18 cellular contexts compared by ENCODE assay signal in the genomic region with DNA sequence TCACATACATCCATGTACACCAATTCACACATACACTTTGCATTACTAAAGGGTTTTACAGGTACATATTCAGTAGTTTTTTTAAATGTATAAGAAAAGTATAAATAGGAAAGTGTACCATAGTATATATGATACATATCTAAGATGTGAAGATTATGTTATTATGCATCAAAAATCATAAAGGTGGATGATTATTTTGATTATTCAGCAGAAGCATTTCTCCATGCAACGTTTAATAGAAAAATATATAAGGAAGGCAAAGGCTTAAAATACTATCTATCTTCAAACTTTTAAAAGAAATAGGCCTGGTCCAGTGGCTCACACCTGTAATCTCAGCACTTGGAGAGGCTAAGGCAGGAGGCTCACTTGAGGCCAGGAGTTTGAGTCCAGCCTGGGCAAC.
DNase-seq lines count a peak whose midpoint lies in the region; ATAC-seq and TF ChIP-seq lines count a peak whose summit lies in the region.
"Had no signal": no experiment of that assay in that cellular context is flagged by ENCODE, and none has a peak within 500 bp of the region (broad histone marks: within the 10 kb centered on the region; RNA-seq: fewer than 3 reads in every experiment).

No MANE protein-coding gene starts in this region.

- no peaks in the 10 kb centered on the region for H3K27me3 ChIP-seq in spleen (replicated peaks in 1 of 7)
- H3K27me3 ChIP-seq: BLaER1 treated with 17β-estradiol and CSF1 and Interleukin-3, amounts not matched to agents 10 nM and 100 nM had no signal

- no peak for TF ChIP-seq POLR2A in spleen (IDR thresholded peaks at IDR 0.05)

- peaks cover 28% of the 10 kb centered on the region for H3K4me1 Mint-ChIP-seq in activated CD4-positive, alpha-beta T cell treated with anti-CD3 and anti-CD28 coated beads, Interleukin-2, amount 10 ng/mL, durations not matched to agents 7 days and 5 days
- H3K4me1 Mint-ChIP-seq in activated CD4-positive, alpha-beta T cell treated with anti-CD3 and anti-CD28 coated beads, Interleukin-2, amount 10 ng/mL, durations not matched to agents 24 days and 14 days = peaks cover 16% of the 10 kb centered on the region
- peaks cover 30 to 44% (median 43%) of the 10 kb centered on the region in 3 donors for H3K4me1 Mint-ChIP-seq in T-cell
- peaks cover 79% of the 10 kb centered on the region for H3K4me1 Mint-ChIP-seq in dendritic cell treated with granulocyte-macrophage colony-stimulating factor and Interleukin-4, amounts not matched to agents 40 ng/mL and 50 ng/mL, for 4 days (ENCODE audit: low read depth)

- no peaks in the 10 kb centered on the region for H3K36me3 ChIP-seq in spleen
- H3K36me3 ChIP-seq: BLaER1 treated with 17β-estradiol and CSF1 and Interleukin-3, amounts not matched to agents 10 nM and 100 nM; HAP-1 had no signal

- H3K4me3 Mint-ChIP-seq in activated CD4-positive, alpha-beta T cell treated with anti-CD3 and anti-CD28 coated beads, Interleukin-2, amount 10 ng/mL, durations not matched to agents 7 days and 5 days = no peak overlapping the region
- no peak overlapping the region for H3K4me3 Mint-ChIP-seq in activated CD4-positive, alpha-beta T cell treated with anti-CD3 and anti-CD28 coated beads, Interleukin-2, amount 10 ng/mL, durations not matched to agents 24 days and 14 days
- H3K4me3 Mint-ChIP-seq in T-cell = no peak overlapping the region
- H3K4me3 Mint-ChIP-seq in dendritic cell treated with granulocyte-macrophage colony-stimulating factor and Interleukin-4, amounts not matched to agents 40 ng/mL and 50 ng/mL, for 4 days = no peak overlapping the region
- H3K4me3 Mint-ChIP-seq: GM23338 had no signal

- POLR2A ChIA-PET in activated CD4-positive, alpha-beta T cell treated with anti-CD3 and anti-CD28 coated beads, Interleukin-2, amount 10 ng/mL, durations not matched to agents 7 days and 5 days (lab: Charles Lee) = no interaction called here
- POLR2A ChIA-PET in T-cell (lab: Charles Lee) = no interaction called here

- H3K9me3 ChIP-seq in spleen = no peaks in the 10 kb centered on the region
- H3K9me3 ChIP-seq: HAP-1 had no signal

- peak overlapping the region; percentile 97 for H3K27ac Mint-ChIP-seq in activated CD4-positive, alpha-beta T cell treated with anti-CD3 and anti-CD28 coated beads, Interleukin-2, amount 10 ng/mL, durations not matched to agents 7 days and 5 days
- H3K27ac Mint-ChIP-seq in activated CD4-positive, alpha-beta T cell treated with anti-CD3 and anti-CD28 coated beads, Interleukin-2, amount 10 ng/mL, durations not matched to agents 24 days and 14 days = no peak overlapping the region
- peak overlapping the region; percentile 52 to 97 for H3K27ac Mint-ChIP-seq in T-cell
- peak overlapping the region; percentile 82 for H3K27ac Mint-ChIP-seq in dendritic cell treated with granulocyte-macrophage colony-stimulating factor and Interleukin-4, amounts not matched to agents 40 ng/mL and 50 ng/mL, for 4 days
- H3K27ac Mint-ChIP-seq: GM23338 had no signal

- H3K27me3 Mint-ChIP-seq in activated CD4-positive, alpha-beta T cell treated with anti-CD3 and anti-CD28 coated beads, Interleukin-2, amount 10 ng/mL, durations not matched to agents 7 days and 5 days = peaks cover 5% of the 10 kb centered on the region
- peaks cover 15% of the 10 kb centered on the region for H3K27me3 Mint-ChIP-seq in activated CD4-positive, alpha-beta T cell treated with anti-CD3 and anti-CD28 coated beads, Interleukin-2, amount 10 ng/mL, durations not matched to agents 24 days and 14 days
- peaks cover 0 to 2% of the 10 kb centered on the region in 2 donors for H3K27me3 Mint-ChIP-seq in T-cell
- no peaks in the 10 kb centered on the region for H3K27me3 Mint-ChIP-seq in dendritic cell treated with granulocyte-macrophage colony-stimulating factor and Interleukin-4, amounts not matched to agents 40 ng/mL and 50 ng/mL, for 4 days

- TF ChIP-seq CTCF in spleen (IDR thresholded peaks at IDR 0.05 in 8 of 11, conservative IDR thresholded peaks at IDR 0.05 in 3 of 11) = no peak

- CTCF ChIA-PET in activated CD4-positive, alpha-beta T cell treated with anti-CD3 and anti-CD28 coated beads, Interleukin-2, amount 10 ng/mL, durations not matched to agents 7 days and 5 days (lab: Charles Lee) = no interaction called here
- CTCF ChIA-PET in T-cell (lab: Charles Lee) = no interaction called here

- intact Hi-C loops in activated CD4-positive, alpha-beta T cell treated with anti-CD3 and anti-CD28 coated beads, Interleukin-2, amount 10 ng/mL, durations not matched to agents 24 days and 14 days (cut with micrococcal nuclease) = no loop called here
- intact Hi-C loops in dendritic cell treated with granulocyte-macrophage colony-stimulating factor and Interleukin-4, amounts not matched to agents 40 ng/mL and 50 ng/mL, for 4 days (cut with micrococcal nuclease) = no loop called here
- intact Hi-C loops in spleen (cut with DNase I; ENCODE audit: low total_unique reads) = no loop called here

- DNase-seq in activated CD4-positive, alpha-beta T cell treated with anti-CD3 and anti-CD28 coated beads, Interleukin-2, amount 10 ng/mL, durations not matched to agents 7 days and 5 days = no peak
- no peak for DNase-seq in activated CD4-positive, alpha-beta T cell treated with anti-CD3 and anti-CD28 coated beads, Interleukin-2, amount 10 ng/mL, durations not matched to agents 24 days and 14 days
- no peak for DNase-seq in T-cell
- DNase-seq in spleen = no peak
- no peak for DNase-seq in DMS114 treated with DMSO at 0.1 percent for 48 hours (lab: John Stamatoyannopoulos, UW; ENCODE audit: unreplicated experiment)
- DNase-seq in NAMALWA (ENCODE audit: low spot score) = no peak
- DNase-seq: 8988T, DMS 273 treated with DMSO at 0.1 percent for 48 hours, DND-41, NCI-H446 treated with DMSO at 0.1 percent for 48 hours, OCI-M1, SHP77 had no signal

- peak overlapping the region in 7 of 8 donors; percentile 79 to 94 (median 88) for H3K27ac ChIP-seq in spleen

- ATAC-seq in T-cell (replicated peaks in 1 of 4) (no peak), HG03565 (IDR thresholded peaks at IDR 0.05; ENCODE audit: unreplicated experiment) (no peak)

- peaks cover 11% of the 10 kb centered on the region for H3K36me3 Mint-ChIP-seq in activated CD4-positive, alpha-beta T cell treated with anti-CD3 and anti-CD28 coated beads, Interleukin-2, amount 10 ng/mL, durations not matched to agents 7 days and 5 days (ENCODE audit: low read depth)
- peaks cover 7% of the 10 kb centered on the region for H3K36me3 Mint-ChIP-seq in activated CD4-positive, alpha-beta T cell treated with anti-CD3 and anti-CD28 coated beads, Interleukin-2, amount 10 ng/mL, durations not matched to agents 24 days and 14 days (ENCODE audit: low read depth)
- H3K36me3 Mint-ChIP-seq in T-cell = no peaks in the 10 kb centered on the region
- no peaks in the 10 kb centered on the region for H3K36me3 Mint-ChIP-seq in dendritic cell treated with granulocyte-macrophage colony-stimulating factor and Interleukin-4, amounts not matched to agents 40 ng/mL and 50 ng/mL, for 4 days (ENCODE audit: low read depth)

- peaks cover 8 to 44% (median 18%) of the 10 kb centered on the region in 6 donors for H3K4me1 ChIP-seq in spleen
- H3K4me1 ChIP-seq: HAP-1 had no signal

- WGBS in spleen, 5 donors = 46 to 88% (median 83%) methylated on average over 1 of the region's 1 CpG

- H3K9me3 Mint-ChIP-seq in activated CD4-positive, alpha-beta T cell treated with anti-CD3 and anti-CD28 coated beads, Interleukin-2, amount 10 ng/mL, durations not matched to agents 7 days and 5 days = peaks cover 15% of the 10 kb centered on the region
- H3K9me3 Mint-ChIP-seq in activated CD4-positive, alpha-beta T cell treated with anti-CD3 and anti-CD28 coated beads, Interleukin-2, amount 10 ng/mL, durations not matched to agents 24 days and 14 days = peaks cover 10% of the 10 kb centered on the region
- H3K9me3 Mint-ChIP-seq in T-cell = no peaks in the 10 kb centered on the region
- H3K9me3 Mint-ChIP-seq in dendritic cell treated with granulocyte-macrophage colony-stimulating factor and Interleukin-4, amounts not matched to agents 40 ng/mL and 50 ng/mL, for 4 days = no peaks in the 10 kb centered on the region
- H3K9me3 Mint-ChIP-seq: GM23338 had no signal

- peak overlapping the region in 1 of 8 donors; percentile 57 for H3K4me3 ChIP-seq in spleen
- H3K4me3 ChIP-seq: GM12878, GM23338, HAP-1 had no signal
